Comparison of ENCODE assay signal across 1 cellular context in the genomic region with DNA sequence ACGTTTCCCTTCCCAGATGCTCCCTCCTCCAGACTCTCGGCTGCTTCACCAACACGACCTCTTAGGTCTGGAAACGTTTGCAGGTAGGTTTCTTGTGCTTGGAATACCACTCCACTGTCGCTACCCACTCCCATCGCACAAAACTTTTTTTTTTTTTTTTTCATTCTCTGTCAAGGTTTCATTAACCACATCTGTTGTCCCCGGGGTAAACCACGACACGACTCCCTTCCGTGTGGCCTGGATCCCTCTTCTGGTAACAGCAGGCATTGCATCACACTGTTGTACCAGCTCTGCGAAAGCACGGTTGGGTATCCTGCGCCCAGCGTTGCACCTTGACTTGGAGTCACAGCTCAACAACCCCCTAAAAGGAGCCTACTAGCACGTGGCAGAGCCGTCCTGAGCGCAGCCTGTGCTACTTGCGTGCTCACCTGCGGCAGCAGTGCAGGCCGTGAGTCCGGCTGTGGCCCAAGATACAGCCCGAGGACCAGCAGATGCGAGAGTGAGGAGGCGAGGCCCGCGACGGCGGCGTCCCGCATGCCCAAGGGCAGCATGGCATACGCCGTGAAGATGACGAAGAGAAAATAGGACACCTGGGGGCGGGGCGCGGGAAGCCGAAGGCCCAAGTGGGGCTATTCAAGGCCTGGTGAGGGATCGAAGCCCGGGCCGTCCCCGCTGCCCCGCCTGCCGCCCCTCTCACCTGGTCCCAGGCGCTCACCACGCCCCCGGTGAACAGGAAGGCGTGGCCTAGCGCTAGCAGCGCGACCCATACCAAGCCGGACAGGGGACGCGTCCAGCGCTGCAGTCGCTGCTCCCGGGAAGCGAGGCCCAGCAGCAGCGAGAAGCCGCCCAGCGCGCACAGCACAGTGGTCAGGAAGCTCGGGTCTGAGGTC.
TF ChIP-seq lines count a peak whose summit lies in the region.

No MANE protein-coding gene starts in this region.

TF ChIP-seq in HepG2, 621 proteins besides CTCF, POLR2A, EP300 and RAD21 (continued from another document and continues in another):
- TF ChIP-seq, protein P1, sequence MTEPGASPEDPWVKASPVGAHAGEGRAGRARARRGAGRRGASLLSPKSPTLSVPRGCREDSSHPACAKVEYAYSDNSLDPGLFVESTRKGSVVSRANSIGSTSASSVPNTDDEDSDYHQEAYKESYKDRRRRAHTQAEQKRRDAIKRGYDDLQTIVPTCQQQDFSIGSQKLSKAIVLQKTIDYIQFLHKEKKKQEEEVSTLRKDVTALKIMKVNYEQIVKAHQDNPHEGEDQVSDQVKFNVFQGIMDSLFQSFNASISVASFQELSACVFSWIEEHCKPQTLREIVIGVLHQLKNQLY (CRISPR knock-in tag; IDR thresholded peaks at IDR 0.05): no peak
- TF ChIP-seq, protein P2, sequence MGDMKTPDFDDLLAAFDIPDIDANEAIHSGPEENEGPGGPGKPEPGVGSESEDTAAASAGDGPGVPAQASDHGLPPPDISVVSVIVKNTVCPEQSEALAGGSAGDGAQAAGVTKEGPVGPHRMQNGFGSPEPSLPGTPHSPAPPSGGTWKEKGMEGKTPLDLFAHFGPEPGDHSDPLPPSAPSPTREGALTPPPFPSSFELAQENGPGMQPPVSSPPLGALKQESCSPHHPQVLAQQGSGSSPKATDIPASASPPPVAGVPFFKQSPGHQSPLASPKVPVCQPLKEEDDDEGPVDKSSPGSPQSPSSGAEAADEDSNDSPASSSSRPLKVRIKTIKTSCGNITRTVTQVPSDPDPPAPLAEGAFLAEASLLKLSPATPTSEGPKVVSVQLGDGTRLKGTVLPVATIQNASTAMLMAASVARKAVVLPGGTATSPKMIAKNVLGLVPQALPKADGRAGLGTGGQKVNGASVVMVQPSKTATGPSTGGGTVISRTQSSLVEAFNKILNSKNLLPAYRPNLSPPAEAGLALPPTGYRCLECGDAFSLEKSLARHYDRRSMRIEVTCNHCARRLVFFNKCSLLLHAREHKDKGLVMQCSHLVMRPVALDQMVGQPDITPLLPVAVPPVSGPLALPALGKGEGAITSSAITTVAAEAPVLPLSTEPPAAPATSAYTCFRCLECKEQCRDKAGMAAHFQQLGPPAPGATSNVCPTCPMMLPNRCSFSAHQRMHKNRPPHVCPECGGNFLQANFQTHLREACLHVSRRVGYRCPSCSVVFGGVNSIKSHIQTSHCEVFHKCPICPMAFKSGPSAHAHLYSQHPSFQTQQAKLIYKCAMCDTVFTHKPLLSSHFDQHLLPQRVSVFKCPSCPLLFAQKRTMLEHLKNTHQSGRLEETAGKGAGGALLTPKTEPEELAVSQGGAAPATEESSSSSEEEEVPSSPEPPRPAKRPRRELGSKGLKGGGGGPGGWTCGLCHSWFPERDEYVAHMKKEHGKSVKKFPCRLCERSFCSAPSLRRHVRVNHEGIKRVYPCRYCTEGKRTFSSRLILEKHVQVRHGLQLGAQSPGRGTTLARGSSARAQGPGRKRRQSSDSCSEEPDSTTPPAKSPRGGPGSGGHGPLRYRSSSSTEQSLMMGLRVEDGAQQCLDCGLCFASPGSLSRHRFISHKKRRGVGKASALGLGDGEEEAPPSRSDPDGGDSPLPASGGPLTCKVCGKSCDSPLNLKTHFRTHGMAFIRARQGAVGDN (CRISPR knock-in tag; IDR thresholded peaks at IDR 0.05): peak; percentile 99
- TF ChIP-seq CHCHD3 (CRISPR knock-in tag; IDR thresholded peaks at IDR 0.05) (no peak), SMARCC2 (IDR thresholded peaks at IDR 0.05) (no peak), ATF7-NPFF (CRISPR knock-in tag; IDR thresholded peaks at IDR 0.05; ENCODE audit: low read depth) (peak; percentile 31; the same call in 1 of the 2 replicates), NFYB (CRISPR knock-in tag; IDR thresholded peaks at IDR 0.05) (no peak), ZNF274 (CRISPR knock-in tag; IDR thresholded peaks at IDR 0.05) (peak; percentile 99), ARNT (IDR thresholded peaks at IDR 0.05) (no peak), SETDB1 (CRISPR knock-in tag; IDR thresholded peaks at IDR 0.05; ENCODE audit: borderline replicate concordance) (no peak), SNAI1 (CRISPR knock-in tag; IDR thresholded peaks at IDR 0.05; ENCODE audit: borderline replicate concordance) (peak; percentile 95), AHR (CRISPR knock-in tag; IDR thresholded peaks at IDR 0.05) (0 out of 2 replicates have a peak, but pooled peaks have one; percentile 98), ZNF614 (CRISPR knock-in tag; IDR thresholded peaks at IDR 0.05; ENCODE audit: borderline replicate concordance) (peak; percentile 52; the same call in 1 of the 2 replicates), ZNF773 (CRISPR knock-in tag; IDR thresholded peaks at IDR 0.05; ENCODE audit: borderline replicate concordance) (peak; percentile 80; the same call in 1 of the 2 replicates), SATB2 (CRISPR knock-in tag; IDR thresholded peaks at IDR 0.05) (no peak), GTF2F1 (IDR thresholded peaks at IDR 0.05; ENCODE audit: low read length) (no peak), LCORL (IDR thresholded peaks at IDR 0.05) (no peak), LCORL (CRISPR knock-in tag; IDR thresholded peaks at IDR 0.05) (peak; percentile 91), ZFP62 (CRISPR knock-in tag; IDR thresholded peaks at IDR 0.05) (no peak), CEBPB (IDR thresholded peaks at IDR 0.05; ENCODE audit: borderline replicate concordance, low read depth, low read length) (peak; percentile 99), RFXANK (CRISPR knock-in tag; IDR thresholded peaks at IDR 0.05) (0 out of 2 replicates have a peak, but pooled peaks have one; percentile 38), XBP1 (CRISPR knock-in tag; IDR thresholded peaks at IDR 0.05) (no peak), SAP130 (CRISPR knock-in tag; IDR thresholded peaks at IDR 0.05; ENCODE audit: low read depth) (peak; percentile 71), CHD2 (IDR thresholded peaks at IDR 0.05; ENCODE audit: low read depth, low read length) (peak; percentile 47), DNMT3B (CRISPR knock-in tag; conservative IDR thresholded peaks at IDR 0.05) (no peak; the same call in 1 of the 2 replicates), ZNF510 (CRISPR knock-in tag; IDR thresholded peaks at IDR 0.05; ENCODE audit: low read depth) (peak; percentile 93), ZNF33B (CRISPR knock-in tag; IDR thresholded peaks at IDR 0.05) (peak; percentile 95; the same call in 1 of the 2 replicates), ZNF329 (CRISPR knock-in tag; IDR thresholded peaks at IDR 0.05; ENCODE audit: low read depth) (peak; percentile 49; the same call in 1 of the 2 replicates), HCFC1 (IDR thresholded peaks at IDR 0.05; ENCODE audit: low read depth, low read length) (no peak), NFE2 (CRISPR knock-in tag; IDR thresholded peaks at IDR 0.05) (no peak), ZNF670 (CRISPR knock-in tag; IDR thresholded peaks at IDR 0.05; ENCODE audit: borderline replicate concordance) (peak; percentile 97), PRMT3 (CRISPR knock-in tag; IDR thresholded peaks at IDR 0.05; ENCODE audit: borderline replicate concordance, low read depth) (no peak; the same call in 1 of the 2 replicates)
- TF ChIP-seq, protein P3, sequence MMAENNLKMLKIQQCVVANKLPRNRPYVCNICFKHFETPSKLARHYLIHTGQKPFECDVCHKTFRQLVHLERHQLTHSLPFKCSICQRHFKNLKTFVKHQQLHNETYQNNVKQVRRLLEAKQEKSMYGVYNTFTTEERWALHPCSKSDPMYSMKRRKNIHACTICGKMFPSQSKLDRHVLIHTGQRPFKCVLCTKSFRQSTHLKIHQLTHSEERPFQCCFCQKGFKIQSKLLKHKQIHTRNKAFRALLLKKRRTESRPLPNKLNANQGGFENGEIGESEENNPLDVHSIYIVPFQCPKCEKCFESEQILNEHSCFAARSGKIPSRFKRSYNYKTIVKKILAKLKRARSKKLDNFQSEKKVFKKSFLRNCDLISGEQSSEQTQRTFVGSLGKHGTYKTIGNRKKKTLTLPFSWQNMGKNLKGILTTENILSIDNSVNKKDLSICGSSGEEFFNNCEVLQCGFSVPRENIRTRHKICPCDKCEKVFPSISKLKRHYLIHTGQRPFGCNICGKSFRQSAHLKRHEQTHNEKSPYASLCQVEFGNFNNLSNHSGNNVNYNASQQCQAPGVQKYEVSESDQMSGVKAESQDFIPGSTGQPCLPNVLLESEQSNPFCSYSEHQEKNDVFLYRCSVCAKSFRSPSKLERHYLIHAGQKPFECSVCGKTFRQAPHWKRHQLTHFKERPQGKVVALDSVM (CRISPR knock-in tag; IDR thresholded peaks at IDR 0.05): no peak
- TF ChIP-seq, protein P4, sequence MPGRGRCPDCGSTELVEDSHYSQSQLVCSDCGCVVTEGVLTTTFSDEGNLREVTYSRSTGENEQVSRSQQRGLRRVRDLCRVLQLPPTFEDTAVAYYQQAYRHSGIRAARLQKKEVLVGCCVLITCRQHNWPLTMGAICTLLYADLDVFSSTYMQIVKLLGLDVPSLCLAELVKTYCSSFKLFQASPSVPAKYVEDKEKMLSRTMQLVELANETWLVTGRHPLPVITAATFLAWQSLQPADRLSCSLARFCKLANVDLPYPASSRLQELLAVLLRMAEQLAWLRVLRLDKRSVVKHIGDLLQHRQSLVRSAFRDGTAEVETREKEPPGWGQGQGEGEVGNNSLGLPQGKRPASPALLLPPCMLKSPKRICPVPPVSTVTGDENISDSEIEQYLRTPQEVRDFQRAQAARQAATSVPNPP (CRISPR knock-in tag; IDR thresholded peaks at IDR 0.05): no peak
- TF ChIP-seq, protein P5, sequence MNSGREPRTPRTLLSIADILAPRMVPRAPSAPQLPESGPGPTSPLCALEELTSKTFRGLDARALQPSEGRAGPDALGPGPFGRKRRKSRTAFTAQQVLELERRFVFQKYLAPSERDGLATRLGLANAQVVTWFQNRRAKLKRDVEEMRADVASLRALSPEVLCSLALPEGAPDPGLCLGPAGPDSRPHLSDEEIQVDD (CRISPR knock-in tag; IDR thresholded peaks at IDR 0.05; ENCODE audit: borderline replicate concordance): peak; percentile 97; the same call in 1 of the 2 replicates
- TF ChIP-seq, protein P6, sequence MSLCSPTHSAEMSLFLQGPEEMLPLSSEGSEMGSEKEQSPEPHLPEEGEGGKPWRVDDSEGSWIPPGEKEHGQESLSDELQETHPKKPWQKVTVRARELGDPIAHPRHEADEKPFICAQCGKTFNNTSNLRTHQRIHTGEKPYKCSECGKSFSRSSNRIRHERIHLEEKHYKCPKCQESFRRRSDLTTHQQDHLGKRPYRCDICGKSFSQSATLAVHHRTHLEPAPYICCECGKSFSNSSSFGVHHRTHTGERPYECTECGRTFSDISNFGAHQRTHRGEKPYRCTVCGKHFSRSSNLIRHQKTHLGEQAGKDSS (CRISPR knock-in tag; IDR thresholded peaks at IDR 0.05; ENCODE audit: borderline replicate concordance, low read depth): peak; percentile 87
- TF ChIP-seq, protein P7, sequence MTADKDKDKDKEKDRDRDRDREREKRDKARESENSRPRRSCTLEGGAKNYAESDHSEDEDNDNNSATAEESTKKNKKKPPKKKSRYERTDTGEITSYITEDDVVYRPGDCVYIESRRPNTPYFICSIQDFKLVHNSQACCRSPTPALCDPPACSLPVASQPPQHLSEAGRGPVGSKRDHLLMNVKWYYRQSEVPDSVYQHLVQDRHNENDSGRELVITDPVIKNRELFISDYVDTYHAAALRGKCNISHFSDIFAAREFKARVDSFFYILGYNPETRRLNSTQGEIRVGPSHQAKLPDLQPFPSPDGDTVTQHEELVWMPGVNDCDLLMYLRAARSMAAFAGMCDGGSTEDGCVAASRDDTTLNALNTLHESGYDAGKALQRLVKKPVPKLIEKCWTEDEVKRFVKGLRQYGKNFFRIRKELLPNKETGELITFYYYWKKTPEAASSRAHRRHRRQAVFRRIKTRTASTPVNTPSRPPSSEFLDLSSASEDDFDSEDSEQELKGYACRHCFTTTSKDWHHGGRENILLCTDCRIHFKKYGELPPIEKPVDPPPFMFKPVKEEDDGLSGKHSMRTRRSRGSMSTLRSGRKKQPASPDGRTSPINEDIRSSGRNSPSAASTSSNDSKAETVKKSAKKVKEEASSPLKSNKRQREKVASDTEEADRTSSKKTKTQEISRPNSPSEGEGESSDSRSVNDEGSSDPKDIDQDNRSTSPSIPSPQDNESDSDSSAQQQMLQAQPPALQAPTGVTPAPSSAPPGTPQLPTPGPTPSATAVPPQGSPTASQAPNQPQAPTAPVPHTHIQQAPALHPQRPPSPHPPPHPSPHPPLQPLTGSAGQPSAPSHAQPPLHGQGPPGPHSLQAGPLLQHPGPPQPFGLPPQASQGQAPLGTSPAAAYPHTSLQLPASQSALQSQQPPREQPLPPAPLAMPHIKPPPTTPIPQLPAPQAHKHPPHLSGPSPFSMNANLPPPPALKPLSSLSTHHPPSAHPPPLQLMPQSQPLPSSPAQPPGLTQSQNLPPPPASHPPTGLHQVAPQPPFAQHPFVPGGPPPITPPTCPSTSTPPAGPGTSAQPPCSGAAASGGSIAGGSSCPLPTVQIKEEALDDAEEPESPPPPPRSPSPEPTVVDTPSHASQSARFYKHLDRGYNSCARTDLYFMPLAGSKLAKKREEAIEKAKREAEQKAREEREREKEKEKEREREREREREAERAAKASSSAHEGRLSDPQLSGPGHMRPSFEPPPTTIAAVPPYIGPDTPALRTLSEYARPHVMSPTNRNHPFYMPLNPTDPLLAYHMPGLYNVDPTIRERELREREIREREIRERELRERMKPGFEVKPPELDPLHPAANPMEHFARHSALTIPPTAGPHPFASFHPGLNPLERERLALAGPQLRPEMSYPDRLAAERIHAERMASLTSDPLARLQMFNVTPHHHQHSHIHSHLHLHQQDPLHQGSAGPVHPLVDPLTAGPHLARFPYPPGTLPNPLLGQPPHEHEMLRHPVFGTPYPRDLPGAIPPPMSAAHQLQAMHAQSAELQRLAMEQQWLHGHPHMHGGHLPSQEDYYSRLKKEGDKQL (CRISPR knock-in tag; IDR thresholded peaks at IDR 0.05; ENCODE audit: low read depth): no peak; the same call in 1 of the 2 replicates
- TF ChIP-seq, protein P8, sequence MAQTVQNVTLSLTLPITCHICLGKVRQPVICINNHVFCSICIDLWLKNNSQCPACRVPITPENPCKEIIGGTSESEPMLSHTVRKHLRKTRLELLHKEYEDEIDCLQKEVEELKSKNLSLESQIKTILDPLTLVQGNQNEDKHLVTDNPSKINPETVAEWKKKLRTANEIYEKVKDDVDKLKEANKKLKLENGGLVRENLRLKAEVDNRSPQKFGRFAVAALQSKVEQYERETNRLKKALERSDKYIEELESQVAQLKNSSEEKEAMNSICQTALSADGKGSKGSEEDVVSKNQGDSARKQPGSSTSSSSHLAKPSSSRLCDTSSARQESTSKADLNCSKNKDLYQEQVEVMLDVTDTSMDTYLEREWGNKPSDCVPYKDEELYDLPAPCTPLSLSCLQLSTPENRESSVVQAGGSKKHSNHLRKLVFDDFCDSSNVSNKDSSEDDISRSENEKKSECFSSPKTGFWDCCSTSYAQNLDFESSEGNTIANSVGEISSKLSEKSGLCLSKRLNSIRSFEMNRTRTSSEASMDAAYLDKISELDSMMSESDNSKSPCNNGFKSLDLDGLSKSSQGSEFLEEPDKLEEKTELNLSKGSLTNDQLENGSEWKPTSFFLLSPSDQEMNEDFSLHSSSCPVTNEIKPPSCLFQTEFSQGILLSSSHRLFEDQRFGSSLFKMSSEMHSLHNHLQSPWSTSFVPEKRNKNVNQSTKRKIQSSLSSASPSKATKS (CRISPR knock-in tag; IDR thresholded peaks at IDR 0.05): no peak
- TF ChIP-seq, protein P9, sequence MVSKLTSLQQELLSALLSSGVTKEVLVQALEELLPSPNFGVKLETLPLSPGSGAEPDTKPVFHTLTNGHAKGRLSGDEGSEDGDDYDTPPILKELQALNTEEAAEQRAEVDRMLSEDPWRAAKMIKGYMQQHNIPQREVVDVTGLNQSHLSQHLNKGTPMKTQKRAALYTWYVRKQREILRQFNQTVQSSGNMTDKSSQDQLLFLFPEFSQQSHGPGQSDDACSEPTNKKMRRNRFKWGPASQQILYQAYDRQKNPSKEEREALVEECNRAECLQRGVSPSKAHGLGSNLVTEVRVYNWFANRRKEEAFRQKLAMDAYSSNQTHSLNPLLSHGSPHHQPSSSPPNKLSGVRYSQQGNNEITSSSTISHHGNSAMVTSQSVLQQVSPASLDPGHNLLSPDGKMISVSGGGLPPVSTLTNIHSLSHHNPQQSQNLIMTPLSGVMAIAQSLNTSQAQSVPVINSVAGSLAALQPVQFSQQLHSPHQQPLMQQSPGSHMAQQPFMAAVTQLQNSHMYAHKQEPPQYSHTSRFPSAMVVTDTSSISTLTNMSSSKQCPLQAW (CRISPR knock-in tag; IDR thresholded peaks at IDR 0.05): peak; percentile 80
